9 cellular contexts compared by ENCODE assay signal in genomic region chr9:135797507-135798302, GRCh38.
DNase-seq lines count a peak whose midpoint lies in the region; ATAC-seq and TF ChIP-seq lines count a peak whose summit lies in the region.
"Had no signal": no experiment of that assay in that cellular context is flagged by ENCODE, and none has a peak within 500 bp of the region (broad histone marks: within the 10 kb centered on the region; RNA-seq: fewer than 3 reads in every experiment).

No MANE protein-coding gene starts in this region.

- H3K27ac Mint-ChIP-seq in endodermal cell, result no peak overlapping the region

- intact Hi-C loops in mucosa of descending colon (cut with DNase I, micrococcal nuclease), result no loop called here

- no peak overlapping the region for H2AFZ ChIP-seq in SU-DHL-6 (ENCODE audit: low read depth, low read length, severe bottlenecking)

- no peak overlapping the region for H3K4me2 ChIP-seq in SU-DHL-6 (ENCODE audit: low read depth, low read length, poor library complexity, severe bottlenecking)

- H3K4me3 Mint-ChIP-seq in endodermal cell, result no peak overlapping the region

- WGBS in endodermal cell (ENCODE audit: insufficient coverage in 1 of 2, insufficient read length in 1 of 2), 2 experiments, result 45 to 60% methylated on average over 17 to 24 of the region's 24 CpGs

- H3K36me3 Mint-ChIP-seq in endodermal cell (ENCODE audit: low read depth), result no peaks in the 10 kb centered on the region

- no peaks in the 10 kb centered on the region for H3F3A ChIP-seq in SU-DHL-6 (ENCODE audit: insufficient read depth)

- H3K9ac ChIP-seq in SU-DHL-6 (ENCODE audit: low read length), result no peak overlapping the region
- H3K9ac ChIP-seq in endodermal cell (ENCODE audit: extremely low read depth, low read length, poor library complexity, severe bottlenecking), result no peak overlapping the region

- H3K27ac ChIP-seq in SU-DHL-6 (ENCODE audit: low read depth, low read length), result no peak overlapping the region
- H3K27ac ChIP-seq in endodermal cell (ENCODE audit: low read depth, low read length), result no peak overlapping the region
- H3K27ac ChIP-seq: neutrophil had no signal

- no peaks in the 10 kb centered on the region for H3K9me3 ChIP-seq in SU-DHL-6 (ENCODE audit: insufficient read depth, low read length)
- H3K9me3 ChIP-seq in endodermal cell (ENCODE audit: control insufficient read depth, low read length), result no peaks in the 10 kb centered on the region
- no peaks in the 10 kb centered on the region for H3K9me3 ChIP-seq in mucosa of descending colon
- H3K9me3 ChIP-seq: neutrophil had no signal

- no peaks in the 10 kb centered on the region for H3K9me2 ChIP-seq in SU-DHL-6 (replicated peaks; ENCODE audit: insufficient read depth, low read length)

- DNase-seq in D341Med (ENCODE audit: low spot score) (peak; percentile 87), HK-2 (ENCODE audit: unreplicated experiment) (peak; percentile 57), endodermal cell (peak; percentile 92), mucosa of descending colon (peak; percentile 34 to 38 (median 36)), ureter (ENCODE audit: low spot score) (no peak)

- no peaks in the 10 kb centered on the region for H4K20me1 ChIP-seq in SU-DHL-6 (ENCODE audit: low read depth, low read length)

- ATAC-seq in mucosa of descending colon (peak; percentile 70), GM21528 (IDR thresholded peaks at IDR 0.05; ENCODE audit: low FRiP score, unreplicated experiment) (no peak), GM18870 (IDR thresholded peaks at IDR 0.05; ENCODE audit: unreplicated experiment) (no peak)

- H3K27me3 ChIP-seq in SU-DHL-6 (ENCODE audit: low read length) (no peaks in the 10 kb centered on the region), endodermal cell (ENCODE audit: control insufficient read depth, insufficient read depth, low read length, poor library complexity, severe bottlenecking) (no peaks in the 10 kb centered on the region)

- no peaks in the 10 kb centered on the region for H3K27me3 Mint-ChIP-seq in endodermal cell (ENCODE audit: insufficient read depth)

- no peak overlapping the region for H3K4me3 ChIP-seq in SU-DHL-6 (ENCODE audit: insufficient read depth, low read length, poor library complexity, severe bottlenecking)
- no peak overlapping the region for H3K4me3 ChIP-seq in endodermal cell (ENCODE audit: low read length)
- no peak overlapping the region for H3K4me3 ChIP-seq in mucosa of descending colon

- H3K4me1 ChIP-seq in endodermal cell (ENCODE audit: control insufficient read depth, insufficient read depth, low read length), result no peaks in the 10 kb centered on the region
- H3K4me1 ChIP-seq in mucosa of descending colon (ENCODE audit: low read depth), result no peaks in the 10 kb centered on the region

- no peaks in the 10 kb centered on the region for H3K9me3 Mint-ChIP-seq in endodermal cell

- H3K79me2 ChIP-seq in SU-DHL-6 (ENCODE audit: insufficient read depth, low read length), result no peaks in the 10 kb centered on the region

- TF ChIP-seq CTCF in SU-DHL-6 (IDR thresholded peaks at IDR 0.05; ENCODE audit: insufficient read depth, low read length, poor library complexity, severe bottlenecking) (peak; percentile 79), endodermal cell (conservative IDR thresholded peaks at IDR 0.05) (peak; percentile 92), mucosa of descending colon (IDR thresholded peaks at IDR 0.05) (no peak)

- no peaks in the 10 kb centered on the region for H3K4me1 Mint-ChIP-seq in endodermal cell

- H3K36me3 ChIP-seq in SU-DHL-6 (ENCODE audit: low read length), result no peaks in the 10 kb centered on the region
- H3K36me3 ChIP-seq in endodermal cell (ENCODE audit: control insufficient read depth, insufficient read depth, low read length), result no peaks in the 10 kb centered on the region
- H3K36me3 ChIP-seq in mucosa of descending colon (ENCODE audit: low read depth), result no peaks in the 10 kb centered on the region
- H3K36me3 ChIP-seq: neutrophil had no signal
